Comparison of ENCODE assay signal across 1 cellular context in the genomic region with DNA sequence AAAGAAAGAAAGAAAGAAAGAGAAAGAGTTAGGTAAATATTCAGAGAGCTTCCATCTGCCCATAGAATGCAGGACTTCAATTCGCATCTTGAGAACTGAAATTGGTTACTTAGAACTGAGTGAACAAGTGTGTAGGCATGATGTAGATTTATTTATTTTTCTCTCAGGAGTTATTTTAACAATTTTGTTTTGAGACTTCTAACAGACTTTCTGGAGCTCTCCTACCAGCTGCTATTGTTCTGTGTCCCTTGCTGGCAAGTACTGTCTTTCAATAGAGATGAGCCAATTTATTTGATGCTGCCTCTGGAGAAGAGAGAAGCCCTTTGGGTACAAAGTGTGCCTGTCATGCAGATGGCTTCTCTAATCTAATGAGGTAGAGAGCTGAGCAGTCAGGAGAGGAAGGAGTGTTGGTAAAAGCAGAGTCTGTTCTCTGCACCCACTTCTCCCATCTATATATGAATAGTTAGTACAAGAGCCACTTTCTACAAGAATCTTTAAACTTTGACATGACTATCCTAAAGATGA.
TF ChIP-seq lines count a peak whose summit lies in the region.

No MANE protein-coding gene starts in this region.

TF ChIP-seq in IMR-90, 13 proteins besides CTCF, POLR2A, EP300 and RAD21 (continued from another document):
- TF ChIP-seq, protein P1, sequence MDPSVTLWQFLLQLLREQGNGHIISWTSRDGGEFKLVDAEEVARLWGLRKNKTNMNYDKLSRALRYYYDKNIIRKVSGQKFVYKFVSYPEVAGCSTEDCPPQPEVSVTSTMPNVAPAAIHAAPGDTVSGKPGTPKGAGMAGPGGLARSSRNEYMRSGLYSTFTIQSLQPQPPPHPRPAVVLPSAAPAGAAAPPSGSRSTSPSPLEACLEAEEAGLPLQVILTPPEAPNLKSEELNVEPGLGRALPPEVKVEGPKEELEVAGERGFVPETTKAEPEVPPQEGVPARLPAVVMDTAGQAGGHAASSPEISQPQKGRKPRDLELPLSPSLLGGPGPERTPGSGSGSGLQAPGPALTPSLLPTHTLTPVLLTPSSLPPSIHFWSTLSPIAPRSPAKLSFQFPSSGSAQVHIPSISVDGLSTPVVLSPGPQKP (IDR thresholded peaks at IDR 0.05; ENCODE audit: borderline replicate concordance, low read depth, low read length): no peak
- no peak for TF ChIP-seq MAZ (IDR thresholded peaks at IDR 0.05; ENCODE audit: borderline replicate concordance, low read depth, low read length)
- TF ChIP-seq BHLHE40 (IDR thresholded peaks at IDR 0.05; ENCODE audit: low read depth, low read length): no peak
- TF ChIP-seq MAFK (IDR thresholded peaks at IDR 0.05; ENCODE audit: low read depth, low read length): no peak
- TF ChIP-seq SMC3 (IDR thresholded peaks at IDR 0.05; ENCODE audit: low read depth, low read length): no peak
- TF ChIP-seq RCOR1 (IDR thresholded peaks at IDR 0.05; ENCODE audit: insufficient replicate concordance, low read length): no peak
- no peak for TF ChIP-seq CHD1 (IDR thresholded peaks at IDR 0.05; ENCODE audit: low read depth, low read length)
